24 cellular contexts compared by ENCODE assay signal in genomic region chr2:225598426-225598825, GRCh38.
"Had no signal": no experiment of that assay in that cellular context is flagged by ENCODE, and none has a peak within 500 bp of the region (broad histone marks: within the 10 kb centered on the region; RNA-seq: fewer than 3 reads in every experiment).

No MANE protein-coding gene starts in this region.

- H3K4me3 ChIP-seq: breast epithelium, coronary artery, lung, sigmoid colon, transverse colon had no signal

- H3K27me3 Mint-ChIP-seq: central memory CD8-positive, alpha-beta T cell; progenitor cell of endocrine pancreas had no signal

- H3K27ac Mint-ChIP-seq: activated naive CD8-positive, alpha-beta T cell treated with anti-CD3 and anti-CD28 coated beads for 36 hours; activated T-helper 2 cell treated with anti-CD3 and anti-CD28 coated beads, Interferon-gamma antibody, Interleukin-2, Interleukin-4, amounts not matched to agents 10 μg/mL and 5 μg/mL and 100 μg/mL, durations not matched to agents 14 hours and 24 hours and 36 hours; naive thymus-derived CD4-positive, alpha-beta T cell; progenitor cell of endocrine pancreas; stimulated activated naive B cell treated with anti-CD40 and anti-IgM and Interleukin-4, amounts not matched to agents 10 μg/mL and 1 μg/mL and 100 μg/mL, for 72 hours; T-helper 1 cell treated with Interleukin-12 subunit alpha and Interleukin-12 subunit beta and Interleukin-4 antibody, amounts not matched to agents 30 μg/mL and 1 μg/mL, for 36 hours had no signal

- H3K36me3 Mint-ChIP-seq: activated naive CD8-positive, alpha-beta T cell treated with anti-CD3 and anti-CD28 coated beads for 36 hours; naive thymus-derived CD4-positive, alpha-beta T cell; stimulated activated naive B cell treated with anti-CD40 and anti-IgM and Interleukin-4, amounts not matched to agents 10 μg/mL and 1 μg/mL and 100 μg/mL, for 72 hours had no signal

- H3K4me1 ChIP-seq: breast epithelium, foreskin keratinocyte, sigmoid colon, transverse colon had no signal

- ATAC-seq: activated T-cell treated with anti-CD3 and anti-CD28 coated beads, Interleukin-2, amount 50 U/mL, for 4 hours; foreskin keratinocyte; naive thymus-derived CD4-positive, alpha-beta T cell; stimulated activated naive B cell treated with anti-CD40 and anti-IgM and Interleukin-4, amounts not matched to agents 10 μg/mL and 1 μg/mL and 100 μg/mL, for 72 hours had no signal

- H3K9me3 Mint-ChIP-seq: activated T-cell treated with anti-CD3 and anti-CD28 coated beads, Interleukin-2, amount 50 U/mL, for 4 hours; central memory CD8-positive, alpha-beta T cell; T-helper 1 cell treated with Interleukin-12 subunit alpha and Interleukin-12 subunit beta and Interleukin-4 antibody, amounts not matched to agents 30 μg/mL and 1 μg/mL, for 36 hours had no signal

- H3K36me3 ChIP-seq: breast epithelium, sigmoid colon, transverse colon had no signal

- H3K27ac ChIP-seq: breast epithelium, coronary artery, foreskin keratinocyte, sigmoid colon, transverse colon had no signal

- H3K4me3 Mint-ChIP-seq: activated naive CD8-positive, alpha-beta T cell treated with anti-CD3 and anti-CD28 coated beads for 36 hours; activated T-cell treated with anti-CD3 and anti-CD28 coated beads, Interleukin-2, amount 50 U/mL, for 4 hours; central memory CD8-positive, alpha-beta T cell; naive thymus-derived CD4-positive, alpha-beta T cell; neural crest cell; stimulated activated naive B cell treated with anti-CD40 and anti-IgM and Interleukin-4, amounts not matched to agents 10 μg/mL and 1 μg/mL and 100 μg/mL, for 72 hours; T-helper 1 cell treated with Interleukin-12 subunit alpha and Interleukin-12 subunit beta and Interleukin-4 antibody, amounts not matched to agents 30 μg/mL and 1 μg/mL, for 36 hours had no signal

- H3K4me1 Mint-ChIP-seq: activated naive CD8-positive, alpha-beta T cell treated with anti-CD3 and anti-CD28 coated beads for 36 hours; central memory CD8-positive, alpha-beta T cell; stimulated activated naive B cell treated with anti-CD40 and anti-IgM and Interleukin-4, amounts not matched to agents 10 μg/mL and 1 μg/mL and 100 μg/mL, for 72 hours had no signal

- DNase-seq: activated CD4-positive, alpha-beta T cell treated with anti-CD3 and anti-CD28 coated beads for 4 hours; activated CD4-positive, alpha-beta T cell treated with anti-CD3 and anti-CD28 coated beads, Interleukin-2, amount 50 U/mL, for 48 hours; activated CD4-positive, CD25-positive, alpha-beta regulatory T cell; activated CD8-positive, alpha-beta memory T cell treated with anti-CD3 and anti-CD28 coated beads, Interleukin-2, amount 50 U/mL, for 48 hours; activated naive CD4-positive, alpha-beta T cell treated with Interleukin-2 at 50 U/mL for 16 hours; activated naive CD8-positive, alpha-beta T cell treated with anti-CD3 and anti-CD28 coated beads for 36 hours; activated T-cell treated with anti-CD3 and anti-CD28 coated beads, Interleukin-2, amount 50 U/mL, for 4 hours; foreskin keratinocyte; kidney; naive thymus-derived CD4-positive, alpha-beta T cell; sigmoid colon; stimulated activated CD4-positive, alpha-beta T cell treated with anti-CD3 and anti-CD28 coated beads, Interleukin-2, amount 100 ng/mL, for 48 hours; stimulated activated CD8-positive, alpha-beta memory T cell treated with anti-CD3 and anti-CD28 coated beads, Interleukin-4, amount 100 ng/mL, for 48 hours; stimulated activated naive B cell treated with anti-CD40 and anti-IgM and Interleukin-4, amounts not matched to agents 10 μg/mL and 1 μg/mL and 100 μg/mL, for 72 hours; T1000; transverse colon had no signal

- H3K27me3 ChIP-seq: breast epithelium, foreskin keratinocyte, sigmoid colon, transverse colon had no signal

- H3K9me3 ChIP-seq: transverse colon had no signal
